ENCODE assay signal across 22 cellular contexts in the genomic region with DNA sequence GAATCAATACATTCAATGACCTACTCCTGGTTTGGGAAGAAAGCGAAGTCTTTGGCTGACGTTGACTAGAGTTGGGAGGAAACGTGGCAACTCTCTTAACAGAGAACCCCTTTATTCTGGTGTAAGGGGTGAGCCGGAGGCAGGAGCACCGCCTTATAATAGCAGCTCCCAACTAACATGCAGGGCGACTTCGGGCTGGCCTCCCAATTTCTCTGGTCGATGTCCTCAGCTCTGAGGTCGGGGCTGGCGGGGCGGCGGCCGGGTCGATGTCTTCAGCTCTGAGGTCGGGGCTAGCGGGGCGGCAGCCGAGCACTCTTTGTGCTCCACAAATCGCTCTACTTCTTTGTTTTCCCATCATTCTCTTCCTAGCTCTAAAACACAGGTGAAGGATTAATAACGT.
DNase-seq lines count a peak whose midpoint lies in the region; ATAC-seq and TF ChIP-seq lines count a peak whose summit lies in the region.
"Had no signal": no experiment of that assay in that cellular context is flagged by ENCODE, and none has a peak within 500 bp of the region (broad histone marks: within the 10 kb centered on the region; RNA-seq: fewer than 3 reads in every experiment).

No MANE protein-coding gene starts in this region.

- no peaks in the 10 kb centered on the region for H3K36me3 Mint-ChIP-seq in activated CD8-positive, alpha-beta memory T cell treated with anti-CD3 and anti-CD28 coated beads, Interleukin-2, amount 10 ng/mL, durations not matched to agents 7 days and 5 days
- H3K36me3 Mint-ChIP-seq: CD4-positive, alpha-beta memory T cell had no signal

- H3K4me1 Mint-ChIP-seq in activated CD8-positive, alpha-beta memory T cell treated with anti-CD3 and anti-CD28 coated beads, Interleukin-2, amount 10 ng/mL, durations not matched to agents 7 days and 5 days = no peaks in the 10 kb centered on the region
- H3K4me1 Mint-ChIP-seq: CD4-positive, alpha-beta memory T cell had no signal

- no peak for TF ChIP-seq POLR2A in sigmoid colon (IDR thresholded peaks at IDR 0.05)

- H3K4me3 Mint-ChIP-seq in activated CD8-positive, alpha-beta memory T cell treated with anti-CD3 and anti-CD28 coated beads, Interleukin-2, amount 10 ng/mL, durations not matched to agents 7 days and 5 days = no peak overlapping the region
- H3K4me3 Mint-ChIP-seq: CD4-positive, alpha-beta memory T cell had no signal

- no peaks in the 10 kb centered on the region for H3K36me3 ChIP-seq in sigmoid colon
- H3K36me3 ChIP-seq: BLaER1 treated with 17β-estradiol and CSF1 and Interleukin-3, amounts not matched to agents 10 nM and 100 nM had no signal

- no peak overlapping the region for H3K27ac Mint-ChIP-seq in activated CD8-positive, alpha-beta memory T cell treated with anti-CD3 and anti-CD28 coated beads, Interleukin-2, amount 10 ng/mL, durations not matched to agents 7 days and 5 days
- H3K27ac Mint-ChIP-seq: CD4-positive, alpha-beta memory T cell had no signal

- intact Hi-C loops in sigmoid colon (cut with DNase I) = no loop called here

- no peak overlapping the region for H3K4me3 ChIP-seq in sigmoid colon
- H3K4me3 ChIP-seq: BLaER1 treated with 17β-estradiol and CSF1 and Interleukin-3, amounts not matched to agents 10 nM and 100 nM had no signal

- H3K27me3 ChIP-seq in sigmoid colon = no peaks in the 10 kb centered on the region
- H3K27me3 ChIP-seq: BLaER1 treated with 17β-estradiol and CSF1 and Interleukin-3, amounts not matched to agents 10 nM and 100 nM had no signal

- H3K27ac ChIP-seq in sigmoid colon = no peak overlapping the region
- H3K27ac ChIP-seq: BLaER1 treated with 17β-estradiol and CSF1 and Interleukin-3, amounts not matched to agents 10 nM and 100 nM; KMS-11 had no signal

- no peak for TF ChIP-seq EP300 in sigmoid colon (IDR thresholded peaks at IDR 0.05)

- no peak for ATAC-seq in activated CD8-positive, alpha-beta memory T cell treated with anti-CD3 and anti-CD28 coated beads, Interleukin-2, amount 10 ng/mL, durations not matched to agents 7 days and 5 days
- ATAC-seq in left lobe of liver = no peak
- ATAC-seq: HCT116 had no signal

- H3K9me3 Mint-ChIP-seq in activated CD8-positive, alpha-beta memory T cell treated with anti-CD3 and anti-CD28 coated beads, Interleukin-2, amount 10 ng/mL, durations not matched to agents 7 days and 5 days (ENCODE audit: low read depth) = no peaks in the 10 kb centered on the region

- peak; percentile 13 for DNase-seq in activated CD8-positive, alpha-beta memory T cell treated with anti-CD3 and anti-CD28 coated beads, Interleukin-2, amount 50 U/mL, for 48 hours
- no peak for DNase-seq in activated CD8-positive, alpha-beta memory T cell treated with anti-CD3 and anti-CD28 coated beads, Interleukin-2, amount 10 ng/mL, durations not matched to agents 7 days and 5 days
- peak; percentile 29 for DNase-seq in left lobe of liver (ENCODE audit: low spot score)
- DNase-seq in sigmoid colon = peak; percentile 60
- peak; percentile 39 for DNase-seq in ureter (ENCODE audit: low spot score)
- no peak for DNase-seq in nucleus accumbens (lab: John Stamatoyannopoulos, UW)
- DNase-seq in COR-L47 (lab: John Stamatoyannopoulos, UW) = no peak
- DNase-seq: 8988T; CD4-positive, alpha-beta memory T cell; DMS153; GOT3; IMR-90; NCI-H1105; NCI-H146; NCI-H2029; NCI-H226; NCI-H510A treated with DMSO at 0.1 percent for 48 hours; NCI-H748 treated with DMSO at 0.1 percent for 48 hours; SHP77 had no signal

- 86 to 92% methylated on average over 20 of the region's 20 CpGs for WGBS in sigmoid colon, 2 donors

- no peaks in the 10 kb centered on the region for H3K9me3 ChIP-seq in sigmoid colon
- H3K9me3 ChIP-seq: BLaER1 treated with 17β-estradiol and CSF1 and Interleukin-3, amounts not matched to agents 10 nM and 100 nM had no signal

- CTCF ChIA-PET in activated CD8-positive, alpha-beta memory T cell treated with anti-CD3 and anti-CD28 coated beads, Interleukin-2, amount 10 ng/mL, durations not matched to agents 7 days and 5 days (lab: Charles Lee) = interaction anchor here (1.1 kb wide), 1 partner anchor 18 kb away, joined by 3 read pairs; no protein-coding TSS in a partner anchor

- TF ChIP-seq CTCF in sigmoid colon (IDR thresholded peaks at IDR 0.05) = no peak

- H3K27me3 Mint-ChIP-seq in activated CD8-positive, alpha-beta memory T cell treated with anti-CD3 and anti-CD28 coated beads, Interleukin-2, amount 10 ng/mL, durations not matched to agents 7 days and 5 days = peaks cover 3% of the 10 kb centered on the region

- H3K4me1 ChIP-seq in sigmoid colon = peaks cover 0 to 37% (median 18%) of the 10 kb centered on the region in 4 donors

Comparison
In these comparisons a context has a peak if more than half of its experiments do, and no peak if none do; other contexts are left out.
1. DNase-seq: peak in activated CD8-positive, alpha-beta memory T cell treated with anti-CD3 and anti-CD28 coated beads, Interleukin-2, amount 50 U/mL, for 48 hours (single experiment), left lobe of liver (single experiment), sigmoid colon (single experiment) and ureter (single experiment); none in activated CD8-positive, alpha-beta memory T cell treated with anti-CD3 and anti-CD28 coated beads, Interleukin-2, amount 10 ng/mL, durations not matched to agents 7 days and 5 days (single experiment), nucleus accumbens (0 of 56) and COR-L47 (single experiment).